14 cellular contexts compared by ENCODE assay signal in the genomic region with DNA sequence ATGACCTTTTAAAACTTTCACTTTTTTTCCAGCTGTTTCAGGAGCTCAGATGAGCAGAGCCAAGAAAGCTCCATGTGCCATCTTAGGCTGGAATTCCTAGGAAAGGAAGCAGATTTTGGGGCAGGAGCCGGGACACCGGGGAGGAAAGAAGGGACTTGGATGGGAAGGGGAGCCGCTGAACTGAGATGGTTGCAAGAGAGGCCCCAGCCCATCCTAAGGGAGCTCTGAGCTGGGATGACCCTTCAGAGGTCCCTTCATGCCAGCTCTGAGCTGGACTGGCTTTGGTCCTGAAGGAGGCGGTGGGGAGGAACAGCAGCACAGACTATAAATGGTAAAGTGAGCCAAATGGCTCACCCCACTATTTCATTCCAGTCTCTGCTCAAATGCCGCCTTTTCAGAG. TPM values are rescaled to one million over a fixed set of nuclear protein-coding genes. Genes with fewer than 3 reads are reported as not detected.
DNase-seq lines count a peak whose midpoint lies in the region; ATAC-seq and TF ChIP-seq lines count a peak whose summit lies in the region.
"Had no signal": no experiment of that assay in that cellular context is flagged by ENCODE, and none has a peak within 500 bp of the region (broad histone marks: within the 10 kb centered on the region; RNA-seq: fewer than 3 reads in every experiment).

No MANE protein-coding gene starts in this region.

- no peaks in the 10 kb centered on the region for H4K20me1 ChIP-seq in BLaER1

- peaks cover 12% of the 10 kb centered on the region for H3K27me3 ChIP-seq in BLaER1
- no peaks in the 10 kb centered on the region; the same call in 1 of the 2 replicates for H3K27me3 ChIP-seq in H7 (ENCODE audit: control insufficient read depth, insufficient read depth, low read length)
- peaks cover 19% of the 10 kb centered on the region for H3K27me3 ChIP-seq in lower lobe of right lung (ENCODE audit: low read depth)
- H3K27me3 ChIP-seq in tibial artery = peaks cover 0 to 10% of the 10 kb centered on the region in 2 donors
- H3K27me3 ChIP-seq: BE2C had no signal

- peak; percentile 39 for DNase-seq in H7
- peak; percentile 8 for DNase-seq in lower lobe of right lung
- DNase-seq in tibial artery = peak; percentile 10 to 20
- DNase-seq in GM20000 (ENCODE audit: low spot score) = no peak
- no peak for DNase-seq in AG08395 (ENCODE audit: low spot score)
- DNase-seq: BE2C; CD4-positive, alpha-beta memory T cell; DMS79 treated with DMSO at 0.1 percent for 48 hours; GF-D8 had no signal

- TF ChIP-seq CTCF in lower lobe of right lung (IDR thresholded peaks at IDR 0.05) = no peak
- TF ChIP-seq CTCF in tibial artery (IDR thresholded peaks at IDR 0.05) = no peak
- no peak for TF ChIP-seq CTCF in GM20000 (IDR thresholded peaks at IDR 0.05; ENCODE audit: extremely low read depth, missing control alignments)

- intact Hi-C loops in lower lobe of right lung (cut with DNase I) = no loop called here
- intact Hi-C loops in tibial artery (cut with DNase I; ENCODE audit: low total_unique reads) = no loop called here

- H3K4me2 ChIP-seq in BLaER1 = peak overlapping the region; percentile 10; the same call in 1 of the 2 replicates

- no peak for ATAC-seq in lower lobe of right lung
- ATAC-seq: HepG2 had no signal

- H3K9me3 ChIP-seq in BLaER1 (peaks cover 9% of the 10 kb centered on the region; the same call in 1 of the 2 replicates), lower lobe of right lung (no peaks in the 10 kb centered on the region), tibial artery (no peaks in the 10 kb centered on the region)
- H3K9me3 ChIP-seq: BE2C, HAP-1 had no signal

- no peak overlapping the region for H3K9ac ChIP-seq in BLaER1

- no peak overlapping the region for H3K4me3 ChIP-seq in BLaER1
- no peak overlapping the region for H3K4me3 ChIP-seq in H7 (ENCODE audit: insufficient read depth, low read depth, low read length)
- H3K4me3 ChIP-seq in lower lobe of right lung = no peak overlapping the region
- H3K4me3 ChIP-seq in tibial artery = no peak overlapping the region
- H3K4me3 ChIP-seq: HAP-1 had no signal

- H3K4me1 ChIP-seq in BLaER1 (peaks cover 88% of the 10 kb centered on the region), lower lobe of right lung (no peaks in the 10 kb centered on the region), tibial artery (peaks cover 0 to 10% (median 4%) of the 10 kb centered on the region in 4 donors)
- H3K4me1 ChIP-seq: BE2C, HAP-1 had no signal

- H3K27ac ChIP-seq in BLaER1 (no peak overlapping the region), lower lobe of right lung (no peak overlapping the region), tibial artery (no peak overlapping the region)

- H3K36me3 ChIP-seq in BLaER1 = no peaks in the 10 kb centered on the region
- no peaks in the 10 kb centered on the region for H3K36me3 ChIP-seq in H7 (replicated peaks; ENCODE audit: control insufficient read depth, insufficient read depth, low read length)
- H3K36me3 ChIP-seq in lower lobe of right lung = no peaks in the 10 kb centered on the region
- H3K36me3 ChIP-seq in tibial artery = no peaks in the 10 kb centered on the region
- H3K36me3 ChIP-seq: BE2C, HAP-1 had no signal

RNA-seq across cellular contexts. Expression of a gene that starts 19.9 kb away (rescaled TPM):
- total RNA-seq in H7 (2014; rRNA removed; shearing (Covaris generic)) = 0.67 TPM in 1 of 2 replicates, not detected in the other
- not detected for total RNA-seq in lower lobe of right lung
- total RNA-seq: CD4-positive, alpha-beta memory T cell; H1 had no signal

RNA-seq across cellular contexts. Expression of a gene that starts 55.2 kb away (rescaled TPM):
- not detected in 2 replicates for total RNA-seq in H7 (2014; rRNA removed; shearing (Covaris generic))
- not detected for total RNA-seq in lower lobe of right lung
- total RNA-seq: A172; CD4-positive, alpha-beta memory T cell; H1; HepG2 had no signal

Comparison
In these comparisons a context has a peak if more than half of its experiments do, and no peak if none do; other contexts are left out.
1. DNase-seq: peak in H7 (single experiment), lower lobe of right lung (single experiment) and tibial artery (2 of 2); none in GM20000 (single experiment) and AG08395 (single experiment).